In the genomic region with DNA sequence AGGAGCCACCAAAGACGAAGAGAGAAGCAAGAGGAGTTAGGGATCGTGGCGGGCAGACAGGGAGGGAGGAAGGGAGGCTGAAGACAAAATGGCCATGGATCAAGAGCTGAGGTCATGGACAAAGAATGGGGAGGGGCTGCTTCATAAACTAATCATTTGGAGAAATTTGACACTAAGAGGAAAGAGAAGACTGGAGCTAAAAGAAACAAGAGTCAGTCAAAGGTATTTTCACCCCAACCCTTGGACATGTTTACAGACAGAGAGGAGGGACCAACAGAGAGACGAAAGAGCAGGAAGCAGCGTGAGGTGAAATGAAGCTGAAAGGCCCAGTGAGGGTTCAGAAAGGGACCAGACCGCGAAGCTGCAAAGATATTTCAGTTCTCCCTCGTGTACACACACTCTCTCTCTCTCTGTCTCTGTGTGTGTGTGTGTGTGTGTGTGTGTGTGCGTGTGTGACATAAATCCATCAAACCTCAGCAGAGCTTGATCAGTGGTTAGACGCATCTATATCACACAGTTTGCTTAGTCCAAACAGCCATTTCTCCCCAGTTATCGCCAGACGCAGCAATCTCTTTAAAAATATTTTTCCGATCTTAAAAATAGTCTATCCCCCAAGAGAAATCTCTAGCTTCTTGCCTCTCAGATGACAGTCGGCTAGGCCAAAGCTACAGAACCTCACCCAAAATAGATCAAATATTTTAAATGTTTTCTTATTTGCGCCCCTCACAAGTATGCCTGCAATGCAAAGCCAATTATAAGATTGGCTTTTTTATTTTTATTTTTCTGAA, we compare ENCODE assay signal across 9 cellular contexts. TPM values are rescaled to one million over a fixed set of nuclear protein-coding genes. Genes with fewer than 3 reads are reported as not detected.
DNase-seq lines count a peak whose midpoint lies in the region; ATAC-seq, FAIRE-seq and TF ChIP-seq lines count a peak whose summit lies in the region.
"Had no signal": no experiment of that assay in that cellular context is flagged by ENCODE, and none has a peak within 500 bp of the region (broad histone marks: within the 10 kb centered on the region; RNA-seq: fewer than 3 reads in every experiment).

No MANE protein-coding gene starts in this region.

- H3K36me3 ChIP-seq in adipocyte (ENCODE audit: control insufficient read depth, insufficient read depth, low read length, severe bottlenecking) (no peaks in the 10 kb centered on the region), small intestine (ENCODE audit: control insufficient read depth in 2 of 2, insufficient read depth in 2 of 2, low read length in 2 of 2) (no peaks in the 10 kb centered on the region)

- peaks cover 21% of the 10 kb centered on the region for H3K4me1 ChIP-seq in adipocyte (ENCODE audit: control insufficient read depth, insufficient read depth, low read length)
- H3K4me1 ChIP-seq in small intestine (ENCODE audit: control insufficient read depth in 2 of 2, insufficient read depth in 1 of 2, low read depth in 1 of 2, low read length in 1 of 2): no peaks in the 10 kb centered on the region

- TF ChIP-seq CTCF in GM13977 (IDR thresholded peaks at IDR 0.05; ENCODE audit: extremely low read depth, insufficient read depth, missing control alignments): no peak
- no peak for TF ChIP-seq CTCF in omental fat pad (IDR thresholded peaks at IDR 0.05)

- ATAC-seq in HG02571 (IDR thresholded peaks at IDR 0.05; ENCODE audit: unreplicated experiment) (peak; percentile 59), omental fat pad (ENCODE audit: low FRiP score) (peak; percentile 15)

- no peak for FAIRE-seq in small intestine (lab: Jason Lieb, UNC)

- WGBS in small intestine, 3 donors: 48 to 68% (median 68%) methylated on average over 15 of the region's 15 CpGs

- H3K9me3 ChIP-seq in adipocyte (ENCODE audit: control insufficient read depth, low read length) (no peaks in the 10 kb centered on the region), small intestine (ENCODE audit: control insufficient read depth, low read depth) (no peaks in the 10 kb centered on the region)

- H3K27me3 ChIP-seq in adipocyte (replicated peaks; ENCODE audit: control insufficient read depth, insufficient read depth, low read length) (no peaks in the 10 kb centered on the region), small intestine (ENCODE audit: control insufficient read depth in 2 of 2, insufficient read depth in 2 of 2, low read length in 2 of 2) (no peaks in the 10 kb centered on the region)

- in situ Hi-C loops in GM13977 (cut with MboI; ENCODE audit: low pct_unique_long_range_greater_than_20kb, low sequenced_read_pairs, unreplicated experiment): no loop called here

- DNase-seq in GM13977 (ENCODE audit: low spot score) (peak; percentile 62), adipocyte (ENCODE audit: low read depth) (peak; percentile 59), omental fat pad (ENCODE audit: low spot score) (no peak), small intestine (no peak), NCI-H526 (lab: John Stamatoyannopoulos, UW) (no peak), NCI-H774 (lab: John Stamatoyannopoulos, UW) (no peak)
- DNase-seq in activated CD4-positive, alpha-beta T cell treated with anti-CD3 and anti-CD28 coated beads, Interleukin-2, amount 50 U/mL, for 1 hour: no peak
- DNase-seq: activated CD4-positive, alpha-beta T cell treated with anti-CD3 and anti-CD28 coated beads, Interleukin-2, amount 10 ng/mL, durations not matched to agents 7 days and 5 days had no signal

- H3K9ac ChIP-seq in adipocyte (ENCODE audit: low read length): peak overlapping the region; percentile 79

- H3K4me3 ChIP-seq in adipocyte (ENCODE audit: low read length) (peak overlapping the region; percentile 62), small intestine (ENCODE audit: low read depth in 1 of 2, low read length in 2 of 2) (no peak overlapping the region)

- peak overlapping the region in 1 of 2 donors; percentile 49 for H3K27ac ChIP-seq in small intestine (ENCODE audit: low read depth in 1 of 2, low read length in 1 of 2)

RNA-seq across cellular contexts. Expression of gene CALD1, which starts 12.5 kb away (rescaled TPM):
- 100 to 1,000 TPM; 195 to 347 (median 250) TPM for total RNA-seq in omental fat pad
- 10 to 100 TPM in 2 of 3 donors, 1 to 10 TPM in 1; 3.4 to 62.8 (median 27.8) TPM for polyA plus RNA-seq in small intestine

Comparison
In these comparisons a context has a peak if more than half of its experiments do, and no peak if none do; other contexts are left out.
1. DNase-seq: peak in GM13977 (single experiment) and adipocyte (single experiment); none in omental fat pad (single experiment), small intestine (single experiment), activated CD4-positive, alpha-beta T cell treated with anti-CD3 and anti-CD28 coated beads, Interleukin-2, amount 50 U/mL, for 1 hour (single experiment), NCI-H526 (0 of 2) and NCI-H774 (single experiment).